Comparison of ENCODE assay signal across 12 cellular contexts in genomic region chr9:113997610-113998009, GRCh38.
"Had no signal": no experiment of that assay in that cellular context is flagged by ENCODE, and none has a peak within 500 bp of the region (broad histone marks: within the 10 kb centered on the region; RNA-seq: fewer than 3 reads in every experiment).

No MANE protein-coding gene starts in this region.

- H3K4me1 ChIP-seq: SJSA1 had no signal

- H3K36me3 ChIP-seq: brain microvascular endothelial cell had no signal

- H3K4me3 ChIP-seq: hepatocyte, SJSA1 had no signal

- H3K27ac ChIP-seq: brain microvascular endothelial cell, hepatocyte, SJSA1 had no signal

- H3K27me3 ChIP-seq: brain microvascular endothelial cell, hepatocyte, SJSA1 had no signal

- ATAC-seq: activated CD4-positive, alpha-beta T cell treated with anti-CD3 and anti-CD28 coated beads for 36 hours; activated T-cell treated with anti-CD3 and anti-CD28 coated beads, Interleukin-2, amount 50 U/mL, for 4 hours; naive thymus-derived CD4-positive, alpha-beta T cell had no signal

- DNase-seq: activated CD4-positive, alpha-beta T cell treated with anti-CD3 and anti-CD28 coated beads for 36 hours; activated gamma-delta T cell treated with Interleukin-2 at 50 U/mL for 16 hours; activated naive CD8-positive, alpha-beta T cell treated with anti-CD3 and anti-CD28 coated beads for 36 hours; activated T-cell treated with anti-CD3 and anti-CD28 coated beads, Interleukin-2, amount 50 U/mL, for 4 hours; brain microvascular endothelial cell; cerebellar nuclear complex; occipital lobe; stimulated activated CD4-positive, alpha-beta T cell treated with anti-CD3 and anti-CD28 coated beads, Interleukin-4, amount 100 ng/mL, for 4 hours; trophoblast cell had no signal

- H3K9me3 ChIP-seq: SJSA1 had no signal
